Comparison of ENCODE assay signal across 25 cellular contexts in genomic region chr21:27152996-27153395, GRCh38.
A peak's percentile ranks its signal among the peaks of the same experiment; 100 is the strongest.
DNase-seq lines count a peak whose midpoint lies in the region; ATAC-seq, FAIRE-seq and TF ChIP-seq lines count a peak whose summit lies in the region.
"Had no signal": no experiment of that assay in that cellular context is flagged by ENCODE, and none has a peak within 500 bp of the region (broad histone marks: within the 10 kb centered on the region; RNA-seq: fewer than 3 reads in every experiment).

No MANE protein-coding gene starts in this region.

- DNase-seq in GM23248: peak; percentile 5
- DNase-seq in bronchial epithelial cell (ENCODE audit: low read depth): peak; percentile 88
- DNase-seq in keratinocyte (ENCODE audit: low read depth, low spot score): no peak
- DNase-seq in SKM-1 (lab: John Stamatoyannopoulos, UW; ENCODE audit: unreplicated experiment): no peak
- DNase-seq in NCI-H2227 (lab: John Stamatoyannopoulos, UW; ENCODE audit: unreplicated experiment): no peak
- DNase-seq in NCI-H1417 (lab: John Stamatoyannopoulos, UW): no peak
- DNase-seq in Calu3: no peak
- DNase-seq: 8988T; ACHN; AML-193; BE2C; CD4-positive, alpha-beta T cell; CD8-positive, alpha-beta memory T cell; DMS53; DMS79 treated with DMSO at 0.1 percent for 48 hours; GF-D8; H7; HCEC 1CT had no signal

- CTCF ChIA-PET in Calu3 (lab: Charles Lee): no interaction called here

- H3K4me2 ChIP-seq in GM23248 (ENCODE audit: unreplicated experiment) (no peak overlapping the region), keratinocyte (ENCODE audit: control insufficient read depth, extremely low read depth, insufficient read depth, low read depth, low read length) (no peak overlapping the region)
- H3K4me2 ChIP-seq: A549; BLaER1 treated with 17β-estradiol and CSF1 and Interleukin-3, amounts not matched to agents 10 nM and 100 nM had no signal

- intact Hi-C loops in Calu3 (cut with micrococcal nuclease; ENCODE audit: unreplicated experiment): no loop called here

- no peak overlapping the region for H3K27ac ChIP-seq in GM23248
- H3K27ac ChIP-seq in keratinocyte (ENCODE audit: control insufficient read depth, insufficient read depth, low read length): no peak overlapping the region
- H3K27ac ChIP-seq: A549; BLaER1 treated with 17β-estradiol and CSF1 and Interleukin-3, amounts not matched to agents 10 nM and 100 nM had no signal

- H3K9me3 Mint-ChIP-seq in Calu3 (ENCODE audit: low read depth, unreplicated experiment): peaks cover 1% of the 10 kb centered on the region

- no peak overlapping the region for H3K27ac Mint-ChIP-seq in Calu3 (ENCODE audit: unreplicated experiment)
- H3K27ac Mint-ChIP-seq: CD14-positive monocyte; CD4-positive, alpha-beta T cell; CD8-positive, alpha-beta memory T cell had no signal

- no peak overlapping the region for H2AFZ ChIP-seq in GM23248
- no peak overlapping the region for H2AFZ ChIP-seq in keratinocyte (ENCODE audit: control insufficient read depth, low read length)

- no peak overlapping the region for H3K4me3 ChIP-seq in GM23248
- no peak overlapping the region for H3K4me3 ChIP-seq in bronchial epithelial cell (ENCODE audit: low read depth, low read length)
- no peak overlapping the region for H3K4me3 ChIP-seq in keratinocyte (ENCODE audit: control insufficient read depth in 2 of 3, extremely low read depth in 1 of 3, insufficient read depth in 2 of 3, low read depth in 1 of 3, low read length in 3 of 3)
- H3K4me3 ChIP-seq: A549; BLaER1 treated with 17β-estradiol and CSF1 and Interleukin-3, amounts not matched to agents 10 nM and 100 nM had no signal

- no TSS peak for BruUV-seq in Calu3 (replicated peaks; lab: Mats Ljungman, UMichigan)

- H3F3A ChIP-seq in GM23248 (ENCODE audit: insufficient read depth): peaks cover 8% of the 10 kb centered on the region; the same call in 1 of the 2 replicates

- peak; percentile 92 for ATAC-seq in esophagus mucosa
- ATAC-seq: A549 had no signal

- FAIRE-seq in bronchial epithelial cell (lab: Jason Lieb, UNC) (no peak), keratinocyte (lab: Jason Lieb, UNC) (peak; percentile 53)
- FAIRE-seq: A549, GM12891, GM18507, H1 had no signal

- H3K36me3 ChIP-seq in GM23248 (ENCODE audit: low read depth) (no peaks in the 10 kb centered on the region), bronchial epithelial cell (ENCODE audit: control insufficient read depth, insufficient read depth, low read length) (no peaks in the 10 kb centered on the region), keratinocyte (ENCODE audit: control insufficient read depth in 2 of 2, extremely low read depth in 1 of 2, insufficient read depth in 2 of 2, low read length in 2 of 2) (no peaks in the 10 kb centered on the region)
- H3K36me3 ChIP-seq: BE2C; BLaER1 treated with 17β-estradiol and CSF1 and Interleukin-3, amounts not matched to agents 10 nM and 100 nM had no signal

- no peak overlapping the region for H3K9ac ChIP-seq in GM23248
- H3K9ac ChIP-seq in keratinocyte (ENCODE audit: control insufficient read depth, extremely low read depth, insufficient read depth, low read length): no peak overlapping the region
- H3K9ac ChIP-seq: BLaER1 treated with 17β-estradiol and CSF1 and Interleukin-3, amounts not matched to agents 10 nM and 100 nM had no signal

- peaks cover 10% of the 10 kb centered on the region for H3K4me1 ChIP-seq in GM23248 (ENCODE audit: insufficient read depth)
- H3K4me1 ChIP-seq in keratinocyte (ENCODE audit: control insufficient read depth, extremely low read depth, insufficient read depth, low read length): no peaks in the 10 kb centered on the region
- H3K4me1 ChIP-seq: A549; BE2C; BLaER1 treated with 17β-estradiol and CSF1 and Interleukin-3, amounts not matched to agents 10 nM and 100 nM had no signal

- in situ Hi-C loops in GM23248 (cut with MboI): no loop called here

- H3K4me1 Mint-ChIP-seq in Calu3 (ENCODE audit: low read depth, unreplicated experiment): no peaks in the 10 kb centered on the region
- H3K4me1 Mint-ChIP-seq: CD14-positive monocyte; CD8-positive, alpha-beta memory T cell had no signal

- no peak for TF ChIP-seq CTCF in bronchial epithelial cell (IDR thresholded peaks at IDR 0.05; ENCODE audit: insufficient read depth, low read length, severe bottlenecking)
- TF ChIP-seq CTCF in keratinocyte (optimal IDR thresholded peaks at IDR 0.05 in 1 of 3, IDR thresholded peaks at IDR 0.05 in 1 of 3, conservative IDR thresholded peaks at IDR 0.05 in 1 of 3; ENCODE audit: extremely low read depth in 1 of 3, insufficient read depth in 2 of 3, low read length in 3 of 3): no peak
- no peak for TF ChIP-seq CTCF in Calu3 (IDR thresholded peaks at IDR 0.05; ENCODE audit: unreplicated experiment)

- H3K36me3 Mint-ChIP-seq in Calu3 (ENCODE audit: insufficient read depth, unreplicated experiment): no peaks in the 10 kb centered on the region
- H3K36me3 Mint-ChIP-seq: CD14-positive monocyte; CD8-positive, alpha-beta memory T cell had no signal

- H3K27me3 Mint-ChIP-seq in Calu3 (ENCODE audit: unreplicated experiment): no peaks in the 10 kb centered on the region
- H3K27me3 Mint-ChIP-seq: CD4-positive, alpha-beta T cell; CD8-positive, alpha-beta memory T cell had no signal

- H4K20me1 ChIP-seq in GM23248 (ENCODE audit: insufficient read depth): no peaks in the 10 kb centered on the region
- no peaks in the 10 kb centered on the region for H4K20me1 ChIP-seq in keratinocyte (ENCODE audit: control insufficient read depth, extremely low read depth, insufficient read depth, low read length)
- H4K20me1 ChIP-seq: BLaER1 treated with 17β-estradiol and CSF1 and Interleukin-3, amounts not matched to agents 10 nM and 100 nM had no signal

- H3K4me3 Mint-ChIP-seq in Calu3 (ENCODE audit: low read depth, unreplicated experiment): no peak overlapping the region
- H3K4me3 Mint-ChIP-seq: CD14-positive monocyte; CD4-positive, alpha-beta T cell; CD8-positive, alpha-beta memory T cell had no signal

- H3K9me3 ChIP-seq in GM23248 (ENCODE audit: low read depth) (no peaks in the 10 kb centered on the region), keratinocyte (ENCODE audit: control insufficient read depth, low read depth, low read length) (no peaks in the 10 kb centered on the region)
- H3K9me3 ChIP-seq: A549, BE2C had no signal

- no peaks in the 10 kb centered on the region for H3K79me2 ChIP-seq in GM23248 (ENCODE audit: insufficient read depth)
- no peaks in the 10 kb centered on the region for H3K79me2 ChIP-seq in keratinocyte (ENCODE audit: control insufficient read depth, insufficient read depth, low read length)

- H3K27me3 ChIP-seq in GM23248 (replicated peaks; ENCODE audit: insufficient read depth) (no peaks in the 10 kb centered on the region), bronchial epithelial cell (ENCODE audit: control insufficient read depth, insufficient read depth, low read length) (no peaks in the 10 kb centered on the region), keratinocyte (ENCODE audit: control insufficient read depth, extremely low read depth, insufficient read depth, low read length) (no peaks in the 10 kb centered on the region)
- H3K27me3 ChIP-seq: BE2C; BLaER1 treated with 17β-estradiol and CSF1 and Interleukin-3, amounts not matched to agents 10 nM and 100 nM had no signal

- dilution Hi-C loops in keratinocyte (cut with MboI; ENCODE audit: extremely low pct_ligation_motif_present, low sequenced_read_pairs): no loop called here

- H3K9me1 ChIP-seq in keratinocyte (ENCODE audit: control insufficient read depth, extremely low read depth, insufficient read depth, low read length): no peaks in the 10 kb centered on the region

- no peaks in the 10 kb centered on the region for H3K9me2 ChIP-seq in GM23248 (ENCODE audit: insufficient read depth)

Comparison
In these comparisons a context has a peak if more than half of its experiments do, and no peak if none do; other contexts are left out.
1. DNase-seq: peak in GM23248 (single experiment) and bronchial epithelial cell (single experiment); none in keratinocyte (single experiment), SKM-1 (single experiment), NCI-H2227 (single experiment), NCI-H1417 (0 of 3) and Calu3 (single experiment).